In the genomic region with DNA sequence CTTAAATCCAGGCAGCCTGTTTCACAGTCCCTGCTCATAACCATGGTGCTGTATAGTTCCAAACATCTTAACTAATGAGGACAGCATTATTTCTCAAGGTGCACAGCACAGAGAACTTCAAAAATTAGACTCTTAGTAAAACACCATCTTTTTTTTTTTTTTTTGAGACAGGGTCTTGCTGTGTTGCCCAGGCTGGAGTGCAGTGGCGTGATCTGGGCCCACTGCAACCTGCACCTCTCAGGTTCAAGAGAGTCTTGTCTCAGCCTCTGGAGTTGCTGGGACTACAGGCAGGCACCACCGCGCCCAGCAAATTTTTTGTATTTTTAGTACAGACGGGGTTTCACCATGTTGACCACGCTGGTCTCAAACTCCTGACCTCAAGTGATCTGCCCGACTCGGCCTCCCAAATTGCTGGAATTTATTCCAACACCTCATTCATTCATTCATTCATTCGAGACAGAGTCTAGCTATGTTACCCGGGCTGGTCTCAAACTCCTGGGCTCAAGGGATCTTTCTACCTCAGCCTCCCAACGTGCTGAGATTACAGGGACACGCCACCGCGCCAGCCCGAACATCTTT, we compare ENCODE assay signal across 8 cellular contexts. TPM values are rescaled to one million over a fixed set of nuclear protein-coding genes. Genes with fewer than 3 reads are reported as not detected.
A peak's percentile ranks its signal among the peaks of the same experiment; 100 is the strongest.
DNase-seq lines count a peak whose midpoint lies in the region; ATAC-seq, FAIRE-seq and TF ChIP-seq lines count a peak whose summit lies in the region.

No MANE protein-coding gene starts in this region.

- peaks cover 36% of the 10 kb centered on the region for H3K4me1 Mint-ChIP-seq in HFFc6 (ENCODE audit: low read depth)
- H3K4me1 Mint-ChIP-seq in brain = peaks cover 23% of the 10 kb centered on the region
- H3K4me1 Mint-ChIP-seq in mesothelial cell of epicardium = peaks cover 16% of the 10 kb centered on the region

- no peaks in the 10 kb centered on the region for H3K9me3 Mint-ChIP-seq in HFFc6
- no peaks in the 10 kb centered on the region for H3K9me3 Mint-ChIP-seq in brain
- no peaks in the 10 kb centered on the region for H3K9me3 Mint-ChIP-seq in mesothelial cell of epicardium

- H3K4me3 Mint-ChIP-seq in HFFc6 = peak overlapping the region; percentile 97
- peak overlapping the region; percentile 97 to 100 (median 99) for H3K4me3 Mint-ChIP-seq in brain
- H3K4me3 Mint-ChIP-seq in mesothelial cell of epicardium = peak overlapping the region; percentile 90

- no peak for DNase-seq in A549 (ENCODE audit: low read depth in 1 of 2, low spot score in 1 of 2)
- DNase-seq in HFFc6 = no peak
- DNase-seq in mesothelial cell of epicardium (ENCODE audit: low spot score in 2 of 2, unreplicated experiment in 2 of 2) = no peak
- no peak for DNase-seq in NCI-H1092 (lab: John Stamatoyannopoulos, UW)
- DNase-seq in HuH-7.5 (ENCODE audit: low spot score) = no peak

- H3K4me1 ChIP-seq in A549 = peaks cover 15% of the 10 kb centered on the region; the same call in 1 of the 3 replicates

- no peak for TF ChIP-seq EP300 in A549 (IDR thresholded peaks at IDR 0.05)

- H3K36me3 Mint-ChIP-seq in HFFc6 (ENCODE audit: low read depth) (no peaks in the 10 kb centered on the region; the same call in 1 of the 2 replicates), brain (peaks cover 6% of the 10 kb centered on the region), mesothelial cell of epicardium (peaks cover 5% of the 10 kb centered on the region)

- TF ChIP-seq CTCF in A549 (IDR thresholded peaks at IDR 0.05) (no peak), HFFc6 (IDR thresholded peaks at IDR 0.05) (no peak), brain (conservative IDR thresholded peaks at IDR 0.05) (no peak), mesothelial cell of epicardium (IDR thresholded peaks at IDR 0.05; ENCODE audit: unreplicated experiment) (no peak)

- H3K27ac Mint-ChIP-seq in HFFc6 (peak overlapping the region; percentile 97), brain (peak overlapping the region; percentile 94 to 97 (median 97)), mesothelial cell of epicardium (peak overlapping the region; percentile 97)

- H3K4me3 ChIP-seq in A549 = peak overlapping the region; percentile 93

- CTCF ChIA-PET in A549 (lab: Yijun Ruan, JAX) = interaction anchor here (1.0 to 1.5 kb wide), 2 partner anchors 8 to 18 kb away, joined by 4 read pairs; no protein-coding TSS in a partner anchor

- TF ChIP-seq POLR2A in A549 (IDR thresholded peaks at IDR 0.05; ENCODE audit: low read length) = no peak

- peak overlapping the region; percentile 91 for H3K4me2 ChIP-seq in A549

- POLR2A ChIA-PET in A549 (lab: Yijun Ruan, JAX) = interaction anchor here (1.5 kb wide), 1 partner anchor 96 kb away, joined by 4 read pairs; no protein-coding TSS in a partner anchor

- no peak for FAIRE-seq in A549 (lab: Jason Lieb, UNC)

- ATAC-seq in A549 (peak in 1 of 2 experiments; percentile 36; a peak in 1 of 6 replicates), HG02970 (IDR thresholded peaks at IDR 0.05; ENCODE audit: low FRiP score, unreplicated experiment) (no peak), HG03457 (IDR thresholded peaks at IDR 0.05; ENCODE audit: unreplicated experiment) (no peak)

- 41% methylated on average over 14 of the region's 14 CpGs for WGBS in A549 (ENCODE audit: missing lambda C conversion rate)

- peaks cover 1% of the 10 kb centered on the region for H3K27me3 Mint-ChIP-seq in HFFc6 (ENCODE audit: insufficient read depth)
- H3K27me3 Mint-ChIP-seq in brain = peaks cover 12% of the 10 kb centered on the region
- no peaks in the 10 kb centered on the region for H3K27me3 Mint-ChIP-seq in mesothelial cell of epicardium (ENCODE audit: low read depth)

- TF ChIP-seq RAD21 in A549 (conservative IDR thresholded peaks at IDR 0.05 in 1 of 2, IDR thresholded peaks at IDR 0.05 in 1 of 2) = no peak

- peak overlapping the region; percentile 89 to 96 for H3K27ac ChIP-seq in A549

- no peaks in the 10 kb centered on the region for H3K9me3 ChIP-seq in A549

TF ChIP-seq in A549, 52 proteins besides CTCF, POLR2A, EP300 and RAD21:
- TF ChIP-seq KDM1A (IDR thresholded peaks at IDR 0.05; ENCODE audit: low read depth) = no peak

RNA-seq across cellular contexts. Expression of a gene that starts 0.5 kb away (rescaled TPM):
- polyA plus RNA-seq in A549 (2011; rRNA removed) (38.9 and 43.6 TPM in 2 replicates), A549 (2017; fragmentation: RNase III; extraction: RNeasy Plus Mini Kit Qiagen cat#74134 plus additional on column Dnase treatment) (19.0 to 20.9 TPM (median 20.4 TPM) in 3 replicates), brain (ENCODE audit: insufficient read depth, low read depth, low replicate concordance) (37.5 TPM)
- polyA plus RNA-seq in A549 (2012; cell fraction: cytosol; rRNA removed) = 15.5 and 18.6 TPM in 2 replicates
- 8.8 and 9.3 TPM in 2 replicates for polyA plus RNA-seq in A549 (2012; cell fraction: nucleus; rRNA removed)
- polyA minus RNA-seq in A549 (2011; rRNA and poly(A)+ RNA removed) = 12.8 and 16.2 TPM in 2 replicates
- 10 to 100 TPM; 11.7 to 14.8 (median 13.7) TPM for total RNA-seq in HFFc6 (2021; fragmentation: NEBNext Ultra II Directional; extraction: Animal tissue kit (Norgen Biotek cat#: 25700))
- 26.1 to 32.0 TPM (median 30.7 TPM) in 3 replicates for total RNA-seq in mesothelial cell of epicardium

RNA-seq across cellular contexts. Expression of a gene that starts 54.6 kb away (rescaled TPM):
- not detected in 2 replicates for polyA plus RNA-seq in A549 (2011; rRNA removed)
- 0.05 and 0.07 TPM in 2 replicates for polyA plus RNA-seq in A549 (2012; cell fraction: cytosol; rRNA removed)
- 0.07 TPM in 1 of 2 replicates, not detected in the other for polyA plus RNA-seq in A549 (2012; cell fraction: nucleus; rRNA removed)
- not detected in 3 replicates for polyA plus RNA-seq in A549 (2017; fragmentation: RNase III; extraction: RNeasy Plus Mini Kit Qiagen cat#74134 plus additional on column Dnase treatment)
- polyA minus RNA-seq in A549 (2011; rRNA and poly(A)+ RNA removed) = not detected in 2 replicates
- 1 to 10 TPM; 2.1 to 6.6 (median 6.2) TPM for total RNA-seq in HFFc6 (2021; fragmentation: NEBNext Ultra II Directional; extraction: Animal tissue kit (Norgen Biotek cat#: 25700))
- polyA plus RNA-seq in brain (ENCODE audit: insufficient read depth, low read depth, low replicate concordance) = 6.4 TPM
- total RNA-seq in mesothelial cell of epicardium = 24.0 to 30.3 TPM (median 25.1 TPM) in 3 replicates
